Comparison of ENCODE assay signal across 1 cellular context in the genomic region with DNA sequence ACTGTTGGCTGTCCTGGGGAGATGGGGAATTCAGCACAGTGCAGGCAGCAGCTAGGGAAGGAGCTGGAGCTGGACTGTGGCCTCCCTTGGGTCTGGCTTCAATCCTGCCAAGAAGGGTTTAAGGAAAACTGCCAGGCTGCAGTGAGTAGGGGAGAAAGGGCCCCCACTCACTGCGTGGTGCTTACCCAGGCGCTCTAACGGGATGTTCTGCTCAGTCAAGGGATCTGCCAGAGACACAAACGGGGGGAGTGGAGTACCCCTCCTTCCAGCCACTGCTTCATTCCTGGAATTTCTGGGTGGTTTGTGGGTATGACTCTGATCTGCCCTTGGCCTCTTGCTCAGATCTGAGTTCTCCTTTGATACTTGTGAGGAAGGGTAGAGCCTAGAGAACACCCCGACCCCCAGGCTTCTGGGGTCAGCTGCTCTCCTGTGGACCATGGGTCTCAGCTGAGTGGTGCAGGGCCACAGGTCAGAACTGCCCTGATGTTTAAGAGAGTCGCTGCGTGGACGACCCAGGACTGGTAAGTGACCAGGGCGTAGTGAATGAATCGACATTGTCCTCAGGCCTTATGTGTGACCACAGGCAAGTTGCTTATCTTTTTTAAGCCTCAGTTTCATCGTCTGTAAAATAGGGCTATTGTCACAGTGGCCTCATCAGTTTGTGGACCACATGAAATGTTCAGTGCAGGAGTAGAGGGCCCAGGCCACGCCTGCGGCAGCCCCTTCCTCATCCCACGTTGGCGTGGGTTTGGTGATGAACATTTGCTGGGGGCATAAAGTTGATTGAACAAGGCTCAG.
TF ChIP-seq lines count a peak whose summit lies in the region.

No MANE protein-coding gene starts in this region.

TF ChIP-seq in K562, 482 proteins besides CTCF, POLR2A, EP300 and RAD21 (continued from another document):
- TF ChIP-seq, protein P1, sequence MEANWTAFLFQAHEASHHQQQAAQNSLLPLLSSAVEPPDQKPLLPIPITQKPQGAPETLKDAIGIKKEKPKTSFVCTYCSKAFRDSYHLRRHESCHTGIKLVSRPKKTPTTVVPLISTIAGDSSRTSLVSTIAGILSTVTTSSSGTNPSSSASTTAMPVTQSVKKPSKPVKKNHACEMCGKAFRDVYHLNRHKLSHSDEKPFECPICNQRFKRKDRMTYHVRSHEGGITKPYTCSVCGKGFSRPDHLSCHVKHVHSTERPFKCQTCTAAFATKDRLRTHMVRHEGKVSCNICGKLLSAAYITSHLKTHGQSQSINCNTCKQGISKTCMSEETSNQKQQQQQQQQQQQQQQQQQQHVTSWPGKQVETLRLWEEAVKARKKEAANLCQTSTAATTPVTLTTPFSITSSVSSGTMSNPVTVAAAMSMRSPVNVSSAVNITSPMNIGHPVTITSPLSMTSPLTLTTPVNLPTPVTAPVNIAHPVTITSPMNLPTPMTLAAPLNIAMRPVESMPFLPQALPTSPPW (CRISPR knock-in tag; IDR thresholded peaks at IDR 0.05), result peak; percentile 21; the same call in 1 of the 2 replicates
- TF ChIP-seq, protein P2, sequence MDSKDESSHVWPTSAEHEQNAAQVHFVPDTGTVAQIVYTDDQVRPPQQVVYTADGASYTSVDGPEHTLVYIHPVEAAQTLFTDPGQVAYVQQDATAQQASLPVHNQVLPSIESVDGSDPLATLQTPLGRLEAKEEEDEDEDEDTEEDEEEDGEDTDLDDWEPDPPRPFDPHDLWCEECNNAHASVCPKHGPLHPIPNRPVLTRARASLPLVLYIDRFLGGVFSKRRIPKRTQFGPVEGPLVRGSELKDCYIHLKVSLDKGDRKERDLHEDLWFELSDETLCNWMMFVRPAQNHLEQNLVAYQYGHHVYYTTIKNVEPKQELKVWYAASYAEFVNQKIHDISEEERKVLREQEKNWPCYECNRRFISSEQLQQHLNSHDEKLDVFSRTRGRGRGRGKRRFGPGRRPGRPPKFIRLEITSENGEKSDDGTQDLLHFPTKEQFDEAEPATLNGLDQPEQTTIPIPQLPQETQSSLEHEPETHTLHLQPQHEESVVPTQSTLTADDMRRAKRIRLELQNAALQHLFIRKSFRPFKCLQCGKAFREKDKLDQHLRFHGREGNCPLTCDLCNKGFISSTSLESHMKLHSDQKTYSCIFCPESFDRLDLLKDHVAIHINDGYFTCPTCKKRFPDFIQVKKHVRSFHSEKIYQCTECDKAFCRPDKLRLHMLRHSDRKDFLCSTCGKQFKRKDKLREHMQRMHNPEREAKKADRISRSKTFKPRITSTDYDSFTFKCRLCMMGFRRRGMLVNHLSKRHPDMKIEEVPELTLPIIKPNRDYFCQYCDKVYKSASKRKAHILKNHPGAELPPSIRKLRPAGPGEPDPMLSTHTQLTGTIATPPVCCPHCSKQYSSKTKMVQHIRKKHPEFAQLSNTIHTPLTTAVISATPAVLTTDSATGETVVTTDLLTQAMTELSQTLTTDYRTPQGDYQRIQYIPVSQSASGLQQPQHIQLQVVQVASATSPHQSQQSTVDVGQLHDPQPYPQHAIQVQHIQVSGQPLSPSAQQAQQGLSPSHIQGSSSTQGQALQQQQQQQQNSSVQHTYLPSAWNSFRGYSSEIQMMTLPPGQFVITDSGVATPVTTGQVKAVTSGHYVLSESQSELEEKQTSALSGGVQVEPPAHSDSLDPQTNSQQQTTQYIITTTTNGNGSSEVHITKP (IDR thresholded peaks at IDR 0.05; ENCODE audit: partially characterized antibody), result no peak
- peak; percentile 84 for TF ChIP-seq RBM25 (IDR thresholded peaks at IDR 0.05; ENCODE audit: low read depth, low read length, severe bottlenecking)
- no peak for TF ChIP-seq NCOA4 (IDR thresholded peaks at IDR 0.05; ENCODE audit: partially characterized antibody)
- TF ChIP-seq BCOR (IDR thresholded peaks at IDR 0.05), result peak; percentile 84
- 0 out of 2 replicates have a peak, but pooled peaks have one; percentile 28 for TF ChIP-seq HDAC2 (IDR thresholded peaks at IDR 0.05)
- peak in 1 of 2 experiments; percentile 47; a peak in 1 of 4 replicates for TF ChIP-seq KDM1A (IDR thresholded peaks at IDR 0.05)
- TF ChIP-seq GATAD2A (IDR thresholded peaks at IDR 0.05), result no peak
- TF ChIP-seq HMG20B (CRISPR knock-in tag; IDR thresholded peaks at IDR 0.05), result no peak
- no peak for TF ChIP-seq RUNX1 (IDR thresholded peaks at IDR 0.05; ENCODE audit: low read depth)
- TF ChIP-seq, protein P3, sequence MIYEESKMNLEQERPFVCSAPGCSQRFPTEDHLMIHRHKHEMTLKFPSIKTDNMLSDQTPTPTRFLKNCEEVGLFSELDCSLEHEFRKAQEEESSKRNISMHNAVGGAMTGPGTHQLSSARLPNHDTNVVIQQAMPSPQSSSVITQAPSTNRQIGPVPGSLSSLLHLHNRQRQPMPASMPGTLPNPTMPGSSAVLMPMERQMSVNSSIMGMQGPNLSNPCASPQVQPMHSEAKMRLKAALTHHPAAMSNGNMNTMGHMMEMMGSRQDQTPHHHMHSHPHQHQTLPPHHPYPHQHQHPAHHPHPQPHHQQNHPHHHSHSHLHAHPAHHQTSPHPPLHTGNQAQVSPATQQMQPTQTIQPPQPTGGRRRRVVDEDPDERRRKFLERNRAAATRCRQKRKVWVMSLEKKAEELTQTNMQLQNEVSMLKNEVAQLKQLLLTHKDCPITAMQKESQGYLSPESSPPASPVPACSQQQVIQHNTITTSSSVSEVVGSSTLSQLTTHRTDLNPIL (CRISPR knock-in tag; IDR thresholded peaks at IDR 0.05), result no peak
- no peak for TF ChIP-seq ZKSCAN1 (IDR thresholded peaks at IDR 0.05; ENCODE audit: low read depth, low read length)
- peak; percentile 72; the same call in 1 of the 2 replicates for TF ChIP-seq ADNP (tag; IDR thresholded peaks at IDR 0.05)
- TF ChIP-seq ZNF263 (CRISPR knock-in tag; IDR thresholded peaks at IDR 0.05; ENCODE audit: borderline replicate concordance), result no peak
- 0 out of 2 replicates have a peak, but pooled peaks have one; percentile 27 for TF ChIP-seq ZNF282 (CRISPR knock-in tag; IDR thresholded peaks at IDR 0.05)
